In genomic region chr1:12001249-12001917, GRCh38 we compare ENCODE assay signal across 8 cellular contexts. TPM values are rescaled to one million over a fixed set of nuclear protein-coding genes. Genes with fewer than 3 reads are reported as not detected.
DNase-seq lines count a peak whose midpoint lies in the region; ATAC-seq, FAIRE-seq and TF ChIP-seq lines count a peak whose summit lies in the region.

No MANE protein-coding gene starts in this region.

- DNase-seq in AG09309 (ENCODE audit: low read depth) (peak; percentile 54), GM12891 (ENCODE audit: insufficient read length, low spot score) (peak; percentile 34), cerebellar cortex (ENCODE audit: low spot score) (peak; percentile 62), myocyte (ENCODE audit: low read depth) (peak; percentile 53), DMS153 (lab: John Stamatoyannopoulos, UW) (no peak), NOMO-1 treated with DMSO at 0.1 percent for 48 hours (lab: John Stamatoyannopoulos, UW; ENCODE audit: unreplicated experiment) (no peak)

- no peak for ATAC-seq in HG03039 (IDR thresholded peaks at IDR 0.05; ENCODE audit: unreplicated experiment)

- H3K4me1 Mint-ChIP-seq in T-helper 1 cell treated with Interleukin-12 subunit alpha and Interleukin-12 subunit beta and Interleukin-4 antibody, amounts not matched to agents 30 μg/mL and 1 μg/mL, for 36 hours (ENCODE audit: low read depth) = peaks cover 8% of the 10 kb centered on the region

- FAIRE-seq in GM12891 (lab: Jason Lieb, UNC) = no peak

- TF ChIP-seq CTCF in AG09309 (IDR thresholded peaks at IDR 0.05; ENCODE audit: control insufficient read depth, insufficient read depth, low read depth, low read length, missing control alignments) = peak; percentile 50

- peak overlapping the region; percentile 36 for H3K27ac Mint-ChIP-seq in T-helper 1 cell treated with Interleukin-12 subunit alpha and Interleukin-12 subunit beta and Interleukin-4 antibody, amounts not matched to agents 30 μg/mL and 1 μg/mL, for 36 hours

- TF ChIP-seq POLR2A in GM12891 (IDR thresholded peaks at IDR 0.05; ENCODE audit: low read depth, low read length) = no peak

- no peaks in the 10 kb centered on the region for H3K27me3 Mint-ChIP-seq in T-helper 1 cell treated with Interleukin-12 subunit alpha and Interleukin-12 subunit beta and Interleukin-4 antibody, amounts not matched to agents 30 μg/mL and 1 μg/mL, for 36 hours (ENCODE audit: low read depth)

- H3K4me3 ChIP-seq in AG09309 (ENCODE audit: control insufficient read depth, low read depth, low read length) = no peak overlapping the region

- H3K4me3 Mint-ChIP-seq in T-helper 1 cell treated with Interleukin-12 subunit alpha and Interleukin-12 subunit beta and Interleukin-4 antibody, amounts not matched to agents 30 μg/mL and 1 μg/mL, for 36 hours = no peak overlapping the region

- peaks cover 55% of the 10 kb centered on the region for H3K36me3 Mint-ChIP-seq in T-helper 1 cell treated with Interleukin-12 subunit alpha and Interleukin-12 subunit beta and Interleukin-4 antibody, amounts not matched to agents 30 μg/mL and 1 μg/mL, for 36 hours (ENCODE audit: low read depth)

- no peaks in the 10 kb centered on the region for H3K9me3 Mint-ChIP-seq in T-helper 1 cell treated with Interleukin-12 subunit alpha and Interleukin-12 subunit beta and Interleukin-4 antibody, amounts not matched to agents 30 μg/mL and 1 μg/mL, for 36 hours

TF ChIP-seq in GM12891, 5 proteins besides CTCF, POLR2A, EP300 and RAD21:
- TF ChIP-seq TAF1 (IDR thresholded peaks at IDR 0.05; ENCODE audit: low read depth, low read length) (no peak), PAX5 (IDR thresholded peaks at IDR 0.05; ENCODE audit: insufficient read depth, low read length, severe bottlenecking) (no peak), POLR2AphosphoS5 (IDR thresholded peaks at IDR 0.05; ENCODE audit: low read depth, low read length) (no peak), SPI1 (IDR thresholded peaks at IDR 0.05; ENCODE audit: low read depth, low read length) (no peak), POU2F2 (IDR thresholded peaks at IDR 0.05; ENCODE audit: low read depth, low read length) (no peak)

RNA-seq across cellular contexts. Expression of gene MIIP, which starts 17.9 kb away (rescaled TPM):
- 43.9 TPM for polyA plus RNA-seq in GM12891 (2012; ENCODE audit: low read depth, missing spikeins)
- 40.2 and 43.7 TPM in 2 replicates for total RNA-seq in myocyte
- 17.0 TPM for polyA plus RNA-seq in myocyte (2012)

RNA-seq across cellular contexts. Expression of gene MFN2, which starts 21.1 kb away (rescaled TPM):
- polyA plus RNA-seq in GM12891 (2012; ENCODE audit: low read depth, missing spikeins) = 29.8 TPM
- 76.1 and 80.5 TPM in 2 replicates for total RNA-seq in myocyte
- 77.3 TPM for polyA plus RNA-seq in myocyte (2012)

Comparison
In these comparisons a context has a peak if more than half of its experiments do, and no peak if none do; other contexts are left out.
1. DNase-seq: peak in AG09309 (single experiment), GM12891 (single experiment), cerebellar cortex (single experiment) and myocyte (single experiment); none in DMS153 (single experiment) and NOMO-1 treated with DMSO at 0.1 percent for 48 hours (single experiment).